Comparison of ENCODE assay signal across 1 cellular context in genomic region chr3:49171119-49171774, GRCh38.
TF ChIP-seq lines count a peak whose summit lies in the region.

TSS of gene KLHDC8B (plus strand) at chr3:49171598. CDS start at chr3:49172770, 1,172 bp downstream.

TF ChIP-seq in IMR-90, 13 proteins besides CTCF, POLR2A, EP300 and RAD21:
- TF ChIP-seq ELK1 (IDR thresholded peaks at IDR 0.05; ENCODE audit: borderline replicate concordance, low read depth, low read length): no peak
- no peak for TF ChIP-seq CHD1 (IDR thresholded peaks at IDR 0.05; ENCODE audit: low read depth, low read length)
- no peak for TF ChIP-seq RCOR1 (IDR thresholded peaks at IDR 0.05; ENCODE audit: insufficient replicate concordance, low read length)
- TF ChIP-seq SMC3 (IDR thresholded peaks at IDR 0.05; ENCODE audit: low read depth, low read length): peak; percentile 58
- TF ChIP-seq CEBPB (IDR thresholded peaks at IDR 0.05; ENCODE audit: low read depth, low read length): no peak
- TF ChIP-seq MAFK (IDR thresholded peaks at IDR 0.05; ENCODE audit: low read depth, low read length): no peak
- peak; percentile 79; the same call in 1 of the 2 replicates for TF ChIP-seq MXI1 (IDR thresholded peaks at IDR 0.05; ENCODE audit: borderline replicate concordance, low read depth, low read length)
- peak; percentile 73; the same call in 1 of the 2 replicates for TF ChIP-seq MAZ (IDR thresholded peaks at IDR 0.05; ENCODE audit: borderline replicate concordance, low read depth, low read length)
- TF ChIP-seq, protein P1, sequence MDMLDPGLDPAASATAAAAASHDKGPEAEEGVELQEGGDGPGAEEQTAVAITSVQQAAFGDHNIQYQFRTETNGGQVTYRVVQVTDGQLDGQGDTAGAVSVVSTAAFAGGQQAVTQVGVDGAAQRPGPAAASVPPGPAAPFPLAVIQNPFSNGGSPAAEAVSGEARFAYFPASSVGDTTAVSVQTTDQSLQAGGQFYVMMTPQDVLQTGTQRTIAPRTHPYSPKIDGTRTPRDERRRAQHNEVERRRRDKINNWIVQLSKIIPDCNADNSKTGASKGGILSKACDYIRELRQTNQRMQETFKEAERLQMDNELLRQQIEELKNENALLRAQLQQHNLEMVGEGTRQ (IDR thresholded peaks at IDR 0.05; ENCODE audit: low read depth, low read length): no peak
- TF ChIP-seq RFX5 (IDR thresholded peaks at IDR 0.05; ENCODE audit: low read depth, low read length): no peak
- no peak for TF ChIP-seq NFE2L2 (IDR thresholded peaks at IDR 0.05; ENCODE audit: low read depth, low read length)
- TF ChIP-seq FOS (IDR thresholded peaks at IDR 0.05; ENCODE audit: low read depth, low read length): no peak
- peak; percentile 68; the same call in 1 of the 2 replicates for TF ChIP-seq BHLHE40 (IDR thresholded peaks at IDR 0.05; ENCODE audit: low read depth, low read length)
